Comparison of ENCODE assay signal across 8 cellular contexts in the genomic region with DNA sequence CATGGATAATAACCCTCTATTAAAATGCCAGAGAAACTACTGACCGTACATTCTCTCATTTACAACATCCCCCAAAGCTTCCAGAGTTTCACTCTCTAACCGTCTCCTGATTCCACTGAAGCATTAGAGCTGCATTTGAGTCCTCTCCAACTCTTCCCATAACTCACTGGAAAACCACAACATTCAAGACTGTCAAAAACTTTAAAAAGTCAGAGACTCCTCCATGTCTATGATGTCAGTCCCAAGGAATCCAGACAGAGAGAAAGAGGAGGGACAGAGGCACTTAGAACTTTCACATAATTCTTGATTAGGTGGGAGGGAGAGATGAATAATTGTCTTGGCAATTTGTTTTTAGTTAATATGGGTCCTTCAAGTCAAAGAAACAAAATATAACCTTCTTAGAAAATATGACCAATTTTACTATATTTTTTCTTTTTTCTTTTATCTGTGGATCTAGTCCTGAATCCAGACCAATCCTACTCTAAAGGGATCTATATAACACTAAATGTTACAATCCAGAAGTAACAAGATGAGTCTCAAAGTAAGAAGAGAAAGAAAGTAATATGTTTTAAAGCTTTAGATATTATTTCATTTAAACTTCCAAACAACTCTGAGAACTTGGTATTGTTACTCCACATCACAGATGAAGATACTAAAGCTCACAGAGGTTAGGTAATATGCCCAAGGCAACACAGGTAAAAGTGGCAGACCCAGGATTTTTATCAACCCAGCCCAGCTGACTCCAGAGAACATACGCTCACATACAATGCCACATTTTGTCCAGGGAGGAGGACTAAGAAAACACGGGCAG. TPM values are rescaled to one million over a fixed set of nuclear protein-coding genes. Genes with fewer than 3 reads are reported as not detected.
A peak's percentile ranks its signal among the peaks of the same experiment; 100 is the strongest.
DNase-seq lines count a peak whose midpoint lies in the region; ATAC-seq and TF ChIP-seq lines count a peak whose summit lies in the region.
"Had no signal": no experiment of that assay in that cellular context is flagged by ENCODE, and none has a peak within 500 bp of the region (broad histone marks: within the 10 kb centered on the region; RNA-seq: fewer than 3 reads in every experiment).

No MANE protein-coding gene starts in this region.

- intact Hi-C loops in transverse colon (cut with DNase I; ENCODE audit: low total_unique reads): no loop called here

- ATAC-seq in HG03442 (IDR thresholded peaks at IDR 0.05; ENCODE audit: unreplicated experiment): no peak
- ATAC-seq in GM18519 (IDR thresholded peaks at IDR 0.05; ENCODE audit: low FRiP score, unreplicated experiment): no peak

- CTCF ChIA-PET in HEK293 (lab: Yijun Ruan, JAX): interaction anchor here (0.7 to 1.8 kb wide), 7 partner anchors 13 to 182 kb away, joined by 3 to 11 read pairs (median 4); no protein-coding TSS in a partner anchor

- H3K27ac ChIP-seq in HEK293 (ENCODE audit: extremely low read depth, low read depth, low read length): no peak overlapping the region
- peak overlapping the region in 3 of 4 donors; percentile 6 to 31 (median 24) for H3K27ac ChIP-seq in transverse colon

- no peaks in the 10 kb centered on the region; a peak in 1 of 3 replicates for H3K36me3 ChIP-seq in HEK293 (ENCODE audit: control insufficient read depth in 2 of 2, insufficient read depth in 1 of 2, low read length in 2 of 2)
- H3K36me3 ChIP-seq in transverse colon: no peaks in the 10 kb centered on the region

- H3K27me3 ChIP-seq in transverse colon: no peaks in the 10 kb centered on the region

- H3K4me1 ChIP-seq in HEK293 (ENCODE audit: control insufficient read depth, insufficient read depth, low read length) (peaks cover 8% of the 10 kb centered on the region; the same call in 1 of the 2 replicates), transverse colon (peaks cover under 1 to 7% (median 3%) of the 10 kb centered on the region in 4 donors)

- no peaks in the 10 kb centered on the region for H3K9me3 ChIP-seq in HEK293 (ENCODE audit: control insufficient read depth, insufficient read depth, low read depth, low read length)
- no peaks in the 10 kb centered on the region for H3K9me3 ChIP-seq in transverse colon

- TF ChIP-seq EP300 in transverse colon (IDR thresholded peaks at IDR 0.05; ENCODE audit: low read depth): no peak

- WGBS in transverse colon (ENCODE audit: low coverage in 1 of 2), 2 donors: 56 to 81% methylated on average over 2 to 4 of the region's 4 CpGs

- H3K4me3 ChIP-seq in HEK293 (ENCODE audit: low read depth, low read length): no peak overlapping the region
- H3K4me3 ChIP-seq in astrocyte of the spinal cord (ENCODE audit: low read depth, low read length): no peak overlapping the region
- no peak overlapping the region for H3K4me3 ChIP-seq in transverse colon

- POLR2A ChIA-PET in HEK293 (lab: Yijun Ruan, JAX): interaction anchor here (0.5 to 2.1 kb wide), 3 partner anchors 16 to 102 kb away, joined by 3 to 17 read pairs (median 3); partner anchors contain the start of gene OTUD7B

- DNase-seq in astrocyte of the spinal cord (ENCODE audit: low read depth, low spot score) (peak; percentile 87), kidney glomerular epithelial cell (lab: John Stamatoyannopoulos, UW) (peak; percentile 96), transverse colon (no peak)
- no peak for DNase-seq in effector CD8-positive, alpha-beta T cell (lab: John Stamatoyannopoulos, UW)
- DNase-seq: activated T-cell treated with anti-CD3 and anti-CD28 coated beads for 4 hours had no signal

- TF ChIP-seq POLR2A in transverse colon (IDR thresholded peaks at IDR 0.05): no peak

- in situ Hi-C loops in astrocyte of the spinal cord (cut with HindIII; ENCODE audit: low sequenced_read_pairs): no loop called here
- in situ Hi-C loops in transverse colon (cut with MboI; ENCODE audit: low pct_ligation_motif_present in 1 of 4, low pct_unique_long_range_greater_than_20kb in 1 of 4, low sequenced_read_pairs in 3 of 4): no loop called here

- TF ChIP-seq CTCF in HEK293 (tag by site-specific recombination; IDR thresholded peaks at IDR 0.05): no peak
- no peak for TF ChIP-seq CTCF in astrocyte of the spinal cord (IDR thresholded peaks at IDR 0.05; ENCODE audit: low read depth, low read length)
- TF ChIP-seq CTCF in transverse colon (IDR thresholded peaks at IDR 0.05): no peak

TF ChIP-seq in HEK293, 187 proteins besides CTCF, POLR2A, EP300 and RAD21 (continues in another document):
- TF ChIP-seq ZNF10 (tag by site-specific recombination; IDR thresholded peaks at IDR 0.05) (0 out of 2 replicates have a peak, but pooled peaks have one; percentile 35), TRIM28 (IDR thresholded peaks at IDR 0.05; ENCODE audit: borderline replicate concordance, low read length) (no peak), ZNF416 (tag by site-specific recombination; IDR thresholded peaks at IDR 0.05) (no peak), ZNF366 (tag by site-specific recombination; conservative IDR thresholded peaks at IDR 0.05) (peak; percentile 63), PRDM1 (tag by site-specific recombination; IDR thresholded peaks at IDR 0.05) (peak; percentile 63), SALL2 (tag by site-specific recombination; IDR thresholded peaks at IDR 0.05; ENCODE audit: borderline replicate concordance) (no peak), YY2 (tag by site-specific recombination; IDR thresholded peaks at IDR 0.05) (no peak), ZNF624 (tag by site-specific recombination; IDR thresholded peaks at IDR 0.05) (no peak), ZNF221 (tag by site-specific recombination; IDR thresholded peaks at IDR 0.05; ENCODE audit: borderline replicate concordance) (no peak), ZNF521 (tag by site-specific recombination; IDR thresholded peaks at IDR 0.05) (no peak), ZNF404 (tag by site-specific recombination; IDR thresholded peaks at IDR 0.05) (no peak), ZNF335 (tag by site-specific recombination; conservative IDR thresholded peaks at IDR 0.05) (no peak), ZNF148 (tag by site-specific recombination; IDR thresholded peaks at IDR 0.05; ENCODE audit: borderline replicate concordance) (no peak), ZSCAN30 (tag by site-specific recombination; IDR thresholded peaks at IDR 0.05) (no peak), ZNF664 (tag by site-specific recombination; IDR thresholded peaks at IDR 0.05) (0 out of 2 replicates have a peak, but pooled peaks have one; percentile 41), ZNF843 (tag by site-specific recombination; IDR thresholded peaks at IDR 0.05) (no peak), ZNF777 (tag by site-specific recombination; IDR thresholded peaks at IDR 0.05; ENCODE audit: borderline replicate concordance) (no peak), ZNF621 (tag by site-specific recombination; IDR thresholded peaks at IDR 0.05) (no peak), ZFP37 (tag by site-specific recombination; IDR thresholded peaks at IDR 0.05) (no peak), WT1 (tag by site-specific recombination; IDR thresholded peaks at IDR 0.05) (peak; percentile 68), ZNF133 (tag by site-specific recombination; IDR thresholded peaks at IDR 0.05) (peak; percentile 69), ZNF19 (tag by site-specific recombination; IDR thresholded peaks at IDR 0.05; ENCODE audit: low read depth) (no peak), KLF1 (tag by site-specific recombination; IDR thresholded peaks at IDR 0.05) (no peak), ZNF292 (tag by site-specific recombination; IDR thresholded peaks at IDR 0.05; ENCODE audit: borderline replicate concordance, low read depth) (no peak), ZNF311 (tag by site-specific recombination; IDR thresholded peaks at IDR 0.05; ENCODE audit: borderline replicate concordance) (no peak), ZNF530 (tag by site-specific recombination; IDR thresholded peaks at IDR 0.05; ENCODE audit: low read depth) (no peak), ZNF394 (tag by site-specific recombination; IDR thresholded peaks at IDR 0.05; ENCODE audit: borderline replicate concordance) (no peak)
- TF ChIP-seq, protein P1, sequence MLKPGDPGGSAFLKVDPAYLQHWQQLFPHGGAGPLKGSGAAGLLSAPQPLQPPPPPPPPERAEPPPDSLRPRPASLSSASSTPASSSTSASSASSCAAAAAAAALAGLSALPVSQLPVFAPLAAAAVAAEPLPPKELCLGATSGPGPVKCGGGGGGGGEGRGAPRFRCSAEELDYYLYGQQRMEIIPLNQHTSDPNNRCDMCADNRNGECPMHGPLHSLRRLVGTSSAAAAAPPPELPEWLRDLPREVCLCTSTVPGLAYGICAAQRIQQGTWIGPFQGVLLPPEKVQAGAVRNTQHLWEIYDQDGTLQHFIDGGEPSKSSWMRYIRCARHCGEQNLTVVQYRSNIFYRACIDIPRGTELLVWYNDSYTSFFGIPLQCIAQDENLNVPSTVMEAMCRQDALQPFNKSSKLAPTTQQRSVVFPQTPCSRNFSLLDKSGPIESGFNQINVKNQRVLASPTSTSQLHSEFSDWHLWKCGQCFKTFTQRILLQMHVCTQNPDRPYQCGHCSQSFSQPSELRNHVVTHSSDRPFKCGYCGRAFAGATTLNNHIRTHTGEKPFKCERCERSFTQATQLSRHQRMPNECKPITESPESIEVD (tag by site-specific recombination; IDR thresholded peaks at IDR 0.05): peak; percentile 95

RNA-seq across cellular contexts. Expression of gene OTUD7B, which starts 23.8 kb away (rescaled TPM):
- 10 to 100 TPM; 11.3 to 26.8 (median 25.5) TPM for total RNA-seq in transverse colon

RNA-seq across cellular contexts. Expression of gene MTMR11, which starts 50.0 kb away (rescaled TPM):
- 100 to 1,000 TPM; 284 to 483 (median 296) TPM for total RNA-seq in transverse colon

RNA-seq across cellular contexts. Expression of gene SF3B4, which starts 59.1 kb away (rescaled TPM):
- total RNA-seq in transverse colon: 10 to 100 TPM; 32.4 to 78.6 (median 46.2) TPM

Comparison
In these comparisons a context has a peak if more than half of its experiments do, and no peak if none do; other contexts are left out.
1. DNase-seq: peak in astrocyte of the spinal cord (single experiment) and kidney glomerular epithelial cell (single experiment); none in transverse colon (single experiment) and effector CD8-positive, alpha-beta T cell (single experiment).